Comparison of ENCODE assay signal across 17 cellular contexts in genomic region chr2:148301362-148301761, GRCh38.
A peak's percentile ranks its signal among the peaks of the same experiment; 100 is the strongest.
DNase-seq lines count a peak whose midpoint lies in the region; ATAC-seq and TF ChIP-seq lines count a peak whose summit lies in the region.
"Had no signal": no experiment of that assay in that cellular context is flagged by ENCODE, and none has a peak within 500 bp of the region (broad histone marks: within the 10 kb centered on the region; RNA-seq: fewer than 3 reads in every experiment).

No MANE protein-coding gene starts in this region.

- DNase-seq in GM23338 (ENCODE audit: low spot score) (no peak), H9 (no peak), WTC11 (ENCODE audit: low spot score) (no peak), left colon (no peak), NCI-H226 (no peak)
- DNase-seq: C1 segment of cervical spinal cord; Calu3; CD4-positive, alpha-beta memory T cell; COR-L47; DMS79; EL; GF-D8; GM23248; HCEC 1CT had no signal

- no peak overlapping the region for H3K4ac ChIP-seq in H9 (ENCODE audit: low read depth, low read length)

- no peak overlapping the region for H2BK15ac ChIP-seq in H9 (ENCODE audit: low read depth, low read length)

- intact Hi-C loops in left colon (cut with DNase I, micrococcal nuclease), result no loop called here

- POLR2A ChIA-PET in WTC11 (lab: Charles Lee), result no interaction called here

- H3K36me3 ChIP-seq in GM23338 (ENCODE audit: insufficient read depth), result no peaks in the 10 kb centered on the region

- no peak overlapping the region for H3K56ac ChIP-seq in H9 (ENCODE audit: insufficient read length, low read depth, low read length)

- H3K14ac ChIP-seq in H9 (ENCODE audit: insufficient read depth, low read length), result no peak overlapping the region

- no peaks in the 10 kb centered on the region for H3K79me1 ChIP-seq in H9 (ENCODE audit: insufficient read depth, low read depth, low read length, poor library complexity, severe bottlenecking)

- H2AFZ ChIP-seq in GM23338, result no peak overlapping the region
- H2AFZ ChIP-seq in H9 (ENCODE audit: low read length), result no peak overlapping the region
- H2AFZ ChIP-seq: GM23248 had no signal

- H2BK12ac ChIP-seq in H9 (ENCODE audit: insufficient read length, low read depth, low read length), result no peak overlapping the region

- H4K8ac ChIP-seq in H9 (replicated peaks; ENCODE audit: insufficient read length, low read depth, low read length), result no peak overlapping the region

- H3K4me1 Mint-ChIP-seq in GM23338 (peaks cover 51% of the 10 kb centered on the region), H9 (peaks cover 58 to 62% of the 10 kb centered on the region in 2 experiments), WTC11 (peaks cover 57% of the 10 kb centered on the region)
- H3K4me1 Mint-ChIP-seq: CD4-positive, alpha-beta memory T cell had no signal

- H3K9me3 Mint-ChIP-seq in GM23338 (no peaks in the 10 kb centered on the region), H9 (no peaks in the 10 kb centered on the region), WTC11 (no peaks in the 10 kb centered on the region)
- H3K9me3 Mint-ChIP-seq: CD4-positive, alpha-beta memory T cell had no signal

- H2BK120ac ChIP-seq in H9 (ENCODE audit: low read depth, low read length, poor library complexity, severe bottlenecking), result no peak overlapping the region

- H3K23ac ChIP-seq in H9 (ENCODE audit: insufficient read length, low read depth, low read length), result no peak overlapping the region

- H2BK20ac ChIP-seq in H9 (ENCODE audit: low read depth, low read length, poor library complexity, severe bottlenecking), result no peak overlapping the region

- H3K36me3 Mint-ChIP-seq in GM23338 (ENCODE audit: low read depth) (0 out of 3 replicates have a peak, but pooled peaks cover 3% of the 10 kb centered on the region), H9 (ENCODE audit: insufficient read depth in 1 of 3, low read depth in 3 of 3) (peaks cover 0 to 3% (median 0%) of the 10 kb centered on the region in 3 experiments; a peak in 1 of 7 replicates), WTC11 (no peaks in the 10 kb centered on the region)

- H2BK5ac ChIP-seq in H9 (ENCODE audit: insufficient read length, low read length), result no peak overlapping the region

- no peak for TF ChIP-seq CTCF in GM23338 (conservative IDR thresholded peaks at IDR 0.05; ENCODE audit: low read depth in 2 of 2)
- TF ChIP-seq CTCF in H9 (conservative IDR thresholded peaks at IDR 0.05), result no peak
- TF ChIP-seq CTCF in WTC11 (IDR thresholded peaks at IDR 0.05), result no peak

- peaks cover 2% of the 10 kb centered on the region for H3K27me3 Mint-ChIP-seq in GM23338 (ENCODE audit: insufficient read depth, low read depth, poor library complexity)
- H3K27me3 Mint-ChIP-seq in H9 (ENCODE audit: low read depth), result no peaks in the 10 kb centered on the region
- no peaks in the 10 kb centered on the region for H3K27me3 Mint-ChIP-seq in WTC11 (ENCODE audit: low read depth)
- H3K27me3 Mint-ChIP-seq: CD4-positive, alpha-beta memory T cell had no signal

- peak overlapping the region; percentile 53; the same call in 1 of the 2 replicates for H3K27ac Mint-ChIP-seq in GM23338
- H3K27ac Mint-ChIP-seq in H9, result peak overlapping the region in 2 of 3 experiments; percentile 1 to 53; a peak in 4 of 7 replicates
- H3K27ac Mint-ChIP-seq in WTC11, result peak overlapping the region; percentile 32; the same call in 1 of the 2 replicates
- H3K27ac Mint-ChIP-seq: CD4-positive, alpha-beta memory T cell had no signal

- WGBS in H9 (ENCODE audit: extremely low coverage, insufficient read length, low lambda C conversion rate), result no CpG with 5 or more reads among the region's 3 CpGs

- peaks cover 48% of the 10 kb centered on the region for H3K4me1 ChIP-seq in GM23338 (ENCODE audit: insufficient read depth)
- H3K4me1 ChIP-seq in H9 (ENCODE audit: insufficient read depth, low read length), result peaks cover 8% of the 10 kb centered on the region; the same call in 1 of the 2 replicates

- no peak overlapping the region for H3T11ph ChIP-seq in H9 (ENCODE audit: low read length)

- H3K9ac ChIP-seq in H9 (ENCODE audit: extremely low read depth, insufficient read length, low read length), result no peak overlapping the region
- H3K9ac ChIP-seq: GM23248 had no signal

- no peak overlapping the region for H4K91ac ChIP-seq in H9 (ENCODE audit: insufficient read length, low read depth, low read length)

- H4K20me1 ChIP-seq in GM23338 (replicated peaks; ENCODE audit: insufficient read depth), result no peaks in the 10 kb centered on the region
- H4K20me1 ChIP-seq in H9 (ENCODE audit: control insufficient read depth, insufficient read depth, insufficient read length), result no peaks in the 10 kb centered on the region

- H2AK5ac ChIP-seq in H9 (ENCODE audit: insufficient read length, low read length), result no peak overlapping the region

- H3K9me2 ChIP-seq in GM23338 (ENCODE audit: insufficient read depth), result 0 out of 2 replicates have a peak, but pooled peaks cover 4% of the 10 kb centered on the region

- H4K5ac ChIP-seq in H9 (ENCODE audit: insufficient read length, low read depth, low read length), result no peak overlapping the region

- no peak overlapping the region for H3K4me3 ChIP-seq in GM23338
- H3K4me3 ChIP-seq: GM23248 had no signal

- ATAC-seq in GM23338, result no peak
- no peak for ATAC-seq in WTC11
- peak; percentile 54 for ATAC-seq in left colon
- ATAC-seq in GM18868 (IDR thresholded peaks at IDR 0.05; ENCODE audit: unreplicated experiment), result no peak
- no peak for ATAC-seq in GM18517 (IDR thresholded peaks at IDR 0.05; ENCODE audit: unreplicated experiment)
- ATAC-seq in HG02759 (IDR thresholded peaks at IDR 0.05; ENCODE audit: unreplicated experiment), result no peak

- H3K27me3 ChIP-seq in GM23338 (ENCODE audit: insufficient read depth), result no peaks in the 10 kb centered on the region
- no peaks in the 10 kb centered on the region for H3K27me3 ChIP-seq in H9 (ENCODE audit: insufficient read depth, low read length)

- H3K27ac ChIP-seq in GM23338 (ENCODE audit: low read depth) (no peak overlapping the region), H9 (ENCODE audit: insufficient read length, low read depth, low read length) (no peak overlapping the region)
- H3K27ac ChIP-seq: GM23248 had no signal

- H3K79me2 ChIP-seq in GM23338 (replicated peaks; ENCODE audit: insufficient read depth) (no peaks in the 10 kb centered on the region), H9 (ENCODE audit: insufficient read depth, low read length) (no peaks in the 10 kb centered on the region)

- H3K9me3 ChIP-seq in H9 (ENCODE audit: control insufficient read depth, low read depth, low read length), result no peaks in the 10 kb centered on the region

- H3K4me3 Mint-ChIP-seq in GM23338, result no peak overlapping the region
- H3K4me3 Mint-ChIP-seq in H9, result no peak overlapping the region
- H3K4me3 Mint-ChIP-seq in WTC11, result no peak overlapping the region
- H3K4me3 Mint-ChIP-seq: CD4-positive, alpha-beta memory T cell had no signal

- CTCF ChIA-PET in WTC11 (lab: Charles Lee), result no interaction called here

- H3F3A ChIP-seq in GM23338 (replicated peaks; ENCODE audit: low read depth), result no peaks in the 10 kb centered on the region

- H3K18ac ChIP-seq in H9 (ENCODE audit: insufficient read length, low read depth, low read length), result no peak overlapping the region

- 0 out of 2 replicates have a peak overlapping the region, but pooled peaks have one; percentile 68 for H3K4me2 ChIP-seq in GM23338
- H3K4me2 ChIP-seq in H9 (ENCODE audit: insufficient read depth, insufficient read length, low read length), result no peak overlapping the region

- H3K23me2 ChIP-seq in H9 (ENCODE audit: insufficient read length, low read depth, low read length, poor library complexity, severe bottlenecking), result no peaks in the 10 kb centered on the region

TF ChIP-seq in GM23338, 12 proteins besides CTCF, POLR2A, EP300 and RAD21 (continues in another document):
- TF ChIP-seq EZH2 (IDR thresholded peaks at IDR 0.05; ENCODE audit: low read depth, unreplicated experiment) (no peak), POLR2AphosphoS5 (IDR thresholded peaks at IDR 0.05; ENCODE audit: low read depth) (no peak)

TF ChIP-seq in WTC11, 78 proteins besides CTCF, POLR2A, EP300 and RAD21:
- TF ChIP-seq FOXJ3 (CRISPR knock-in tag; IDR thresholded peaks at IDR 0.05; ENCODE audit: borderline replicate concordance) (no peak), MYBL2 (CRISPR knock-in tag; IDR thresholded peaks at IDR 0.05) (no peak), ZNF396 (CRISPR knock-in tag; IDR thresholded peaks at IDR 0.05; ENCODE audit: borderline replicate concordance) (no peak)
